Comparison of ENCODE assay signal across 9 cellular contexts in genomic region chr20:4151991-4152695, GRCh38. TPM values are rescaled to one million over a fixed set of nuclear protein-coding genes. Genes with fewer than 3 reads are reported as not detected.
DNase-seq lines count a peak whose midpoint lies in the region; ATAC-seq lines count a peak whose summit lies in the region.
"Had no signal": no experiment of that assay in that cellular context is flagged by ENCODE, and none has a peak within 500 bp of the region (broad histone marks: within the 10 kb centered on the region; RNA-seq: fewer than 3 reads in every experiment).

No MANE protein-coding gene starts in this region.

- peaks cover 18% of the 10 kb centered on the region for H3K4me1 Mint-ChIP-seq in T-helper 17 cell

- peaks cover 6% of the 10 kb centered on the region for H3K36me3 Mint-ChIP-seq in T-helper 17 cell (ENCODE audit: low read depth)

- H3K4me3 Mint-ChIP-seq in T-helper 17 cell: no peak overlapping the region

- peaks cover 23% of the 10 kb centered on the region for H3K27me3 Mint-ChIP-seq in T-helper 17 cell

- ATAC-seq in GM18511 (IDR thresholded peaks at IDR 0.05; ENCODE audit: unreplicated experiment) (peak; percentile 63), HG03175 (IDR thresholded peaks at IDR 0.05; ENCODE audit: unreplicated experiment) (peak; percentile 71), T-helper 17 cell (no peak)

- H3K9me3 ChIP-seq in T-helper 17 cell (ENCODE audit: control insufficient read depth, low read length, poor library complexity, severe bottlenecking): no peaks in the 10 kb centered on the region

- peak overlapping the region; percentile 62 for H3K27ac Mint-ChIP-seq in T-helper 17 cell

- DNase-seq in T-helper 17 cell (no peak), lung microvascular endothelial cell (ENCODE audit: low read depth in 2 of 2) (peak; percentile 31 to 51), LoVo (ENCODE audit: low spot score) (no peak), occipital lobe (lab: John Stamatoyannopoulos, UW) (no peak), DMS153 (lab: John Stamatoyannopoulos, UW) (no peak), NCI-H526 (lab: John Stamatoyannopoulos, UW) (no peak)
- DNase-seq: mesendoderm had no signal

RNA-seq across cellular contexts. Expression of gene SMOX, which starts 3.5 kb away (rescaled TPM):
- total RNA-seq in T-helper 17 cell: 10 to 100 TPM in 1 of 2 donors, 1 to 10 TPM in 1; 3.1 to 40.8 TPM
- 6.5 and 15.7 TPM in 2 replicates for total RNA-seq in lung microvascular endothelial cell
- total RNA-seq in occipital lobe: 10.8 TPM

Comparison
In these comparisons a context has a peak if more than half of its experiments do, and no peak if none do; other contexts are left out.
1. DNase-seq: peak in lung microvascular endothelial cell (2 of 2); none in T-helper 17 cell (0 of 3), LoVo (single experiment), occipital lobe (single experiment), DMS153 (single experiment) and NCI-H526 (0 of 2).